27 cellular contexts compared by ENCODE assay signal in genomic region chr2:79833235-79833878, GRCh38.
DNase-seq lines count a peak whose midpoint lies in the region; ATAC-seq, FAIRE-seq and TF ChIP-seq lines count a peak whose summit lies in the region.
"Had no signal": no experiment of that assay in that cellular context is flagged by ENCODE, and none has a peak within 500 bp of the region (broad histone marks: within the 10 kb centered on the region; RNA-seq: fewer than 3 reads in every experiment).

No MANE protein-coding gene starts in this region.

- no peak overlapping the region; a peak in 1 of 7 replicates for H3K9ac ChIP-seq in H1 (replicated peaks in 1 of 4; ENCODE audit: extremely low read depth in 1 of 4, low read depth in 3 of 4, low read length in 3 of 4)
- H3K9ac ChIP-seq: GM23248 had no signal

- no peak overlapping the region for H4K91ac ChIP-seq in H1 (replicated peaks; ENCODE audit: insufficient read length, low read length)

- WGBS in H1 (ENCODE audit: extremely low coverage in 1 of 2, insufficient coverage in 1 of 2, insufficient read length in 1 of 2, insufficient replicate concordance in 2 of 2, low coverage in 1 of 2, low lambda C conversion rate in 2 of 2, missing lambda C conversion rate in 1 of 2), 2 experiments = 79% methylated on average over 1 of the region's 1 CpG; no CpG with 5 or more reads in 1 of the 2 experiments

- no peak overlapping the region for H4K8ac ChIP-seq in H1 (ENCODE audit: extremely low read depth, insufficient read depth, low read length)

- no peaks in the 10 kb centered on the region for H4K20me1 ChIP-seq in H1 (replicated peaks in 1 of 2; ENCODE audit: control insufficient read depth in 1 of 2, insufficient read depth in 2 of 2, low read length in 2 of 2)

- TF ChIP-seq POLR2A in H1 (IDR thresholded peaks at IDR 0.05; ENCODE audit: control extremely low read depth in 1 of 2, low read depth in 2 of 2, low read length in 2 of 2) = no peak

- H4K5ac ChIP-seq in H1 (ENCODE audit: insufficient read length, low read depth, low read length) = no peak overlapping the region

- H2AK5ac ChIP-seq in H1 (ENCODE audit: low read depth, low read length) = no peak overlapping the region

- no peak for TF ChIP-seq RAD21 in H1 (IDR thresholded peaks at IDR 0.05 in 1 of 2, conservative IDR thresholded peaks at IDR 0.05 in 1 of 2; ENCODE audit: low read depth in 2 of 2, low read length in 2 of 2)

- H3K56ac ChIP-seq in H1 (replicated peaks; ENCODE audit: insufficient read length, low read depth, low read length) = no peak overlapping the region

- no peak overlapping the region for H2BK15ac ChIP-seq in H1 (ENCODE audit: low read length)

- DNase-seq in LNCaP clone FGC (ENCODE audit: low read depth) (peak; percentile 67), H1 (ENCODE audit: low read depth in 1 of 2, low spot score in 2 of 2) (no peak), medulla oblongata (ENCODE audit: extremely low spot score) (peak; percentile 40), NCI-H1930 (lab: John Stamatoyannopoulos, UW) (no peak), SW480 (ENCODE audit: low spot score) (no peak)
- DNase-seq: activated CD4-positive, alpha-beta T cell treated with anti-CD3 and anti-CD28 coated beads, Interleukin-2, amount 10 ng/mL, durations not matched to agents 24 days and 14 days; activated gamma-delta T cell; activated naive CD8-positive, alpha-beta T cell treated with anti-CD3 and anti-CD28 coated beads, Interleukin-2, amount 50 U/mL, for 24 hours; activated T-cell treated with anti-CD3 and anti-CD28 coated beads, Interleukin-2, amount 50 U/mL, for 1 hour; CD4-positive, alpha-beta T cell; cerebellar nuclear complex; erythroblast; GM23248; left colon; mammary epithelial cell; MM.1S; NCI-H2081 treated with DMSO at 0.1 percent for 48 hours; PC-9; Right ventricle myocardium superior; stimulated activated CD4-positive, alpha-beta T cell treated with anti-CD3 and anti-CD28 coated beads, Interleukin-15, amount 100 ng/mL, for 24 hours; stimulated activated naive CD4-positive, alpha-beta T cell; uterus had no signal

- ATAC-seq in HG03095 (IDR thresholded peaks at IDR 0.05; ENCODE audit: unreplicated experiment) (no peak), HG02642 (IDR thresholded peaks at IDR 0.05; ENCODE audit: poor library complexity, unreplicated experiment) (no peak)
- ATAC-seq: activated naive CD8-positive, alpha-beta T cell treated with anti-CD3 and anti-CD28 coated beads, Interleukin-2, amount 50 U/mL, for 24 hours; K562; left colon had no signal

- H3K4ac ChIP-seq in H1 (replicated peaks; ENCODE audit: insufficient read length, low read depth, low read length) = no peak overlapping the region

- no peak overlapping the region for H2BK12ac ChIP-seq in H1 (ENCODE audit: low read depth, low read length)

- TF ChIP-seq EP300 in H1 (IDR thresholded peaks at IDR 0.05; ENCODE audit: borderline replicate concordance in 1 of 2, low read depth in 2 of 2, low read length in 2 of 2) = no peak

- H2AFZ ChIP-seq in H1 (ENCODE audit: low read length) = no peak overlapping the region
- H2AFZ ChIP-seq: GM23248, PC-9 had no signal

- POLR2A ChIA-PET in H1 (lab: Charles Lee; ENCODE audit: partially characterized antibody) = interaction anchor here (0.6 to 1.0 kb wide), 2 partner anchors 36 to 163 kb away, joined by 3 read pairs; no protein-coding TSS in a partner anchor

- TF ChIP-seq CTCF in LNCaP clone FGC (IDR thresholded peaks at IDR 0.05; ENCODE audit: control insufficient read depth, extremely low read depth, insufficient read depth) (no peak), H1 (IDR thresholded peaks at IDR 0.05; ENCODE audit: control extremely low read depth in 1 of 3, insufficient read depth in 1 of 3, low read depth in 1 of 3, low read length in 3 of 3) (no peak)

- H3K23ac ChIP-seq in H1 (ENCODE audit: insufficient read length) = no peak overlapping the region

- no peak overlapping the region for H2BK120ac ChIP-seq in H1 (replicated peaks; ENCODE audit: low read depth, low read length)

- H3K14ac ChIP-seq in H1 (ENCODE audit: insufficient read length) = no peak overlapping the region

- H3K27me3 ChIP-seq in H1 (replicated peaks in 1 of 4; ENCODE audit: control insufficient read depth in 3 of 4, extremely low read depth in 1 of 4, insufficient read depth in 3 of 4, low read length in 3 of 4) = no peaks in the 10 kb centered on the region
- H3K27me3 ChIP-seq: neutrophil, uterus had no signal

- H3K23me2 ChIP-seq in H1 (ENCODE audit: low read depth, low read length) = no peaks in the 10 kb centered on the region

- peak overlapping the region; percentile 27 to 35; a peak in 3 of 4 replicates for H3K4me2 ChIP-seq in H1 (ENCODE audit: insufficient read depth in 1 of 2, low read depth in 2 of 2, low read length in 2 of 2)
- H3K4me2 ChIP-seq: PC-9 had no signal

- H3K4me1 ChIP-seq in H1 (replicated peaks in 1 of 4; ENCODE audit: control insufficient read depth in 3 of 4, insufficient read depth in 4 of 4, low read length in 3 of 4) = peaks cover 0 to 21% (median 7%) of the 10 kb centered on the region in 4 experiments; a peak in 4 of 7 replicates
- H3K4me1 ChIP-seq: uterus had no signal

- H3K4me3 ChIP-seq in LNCaP clone FGC (ENCODE audit: low read depth, low read length) (no peak overlapping the region), H1 (ENCODE audit: extremely low read depth in 1 of 4, insufficient read depth in 2 of 4, low read depth in 3 of 4, low read length in 4 of 4) (no peak overlapping the region; a peak in 1 of 8 replicates)
- H3K4me3 ChIP-seq: GM23248, K562, PC-9, thoracic aorta, uterus had no signal

- CTCF ChIA-PET in H1 (lab: Charles Lee; ENCODE audit: partially characterized antibody) = no interaction called here

- H3K9me3 ChIP-seq in H1 (ENCODE audit: insufficient read depth in 2 of 2, low read depth in 1 of 2, low read length in 1 of 2) = no peaks in the 10 kb centered on the region
- H3K9me3 ChIP-seq: neutrophil, thoracic aorta, uterus had no signal

- H2BK20ac ChIP-seq in H1 (ENCODE audit: low read length) = peak overlapping the region; percentile 35; the same call in 1 of the 2 replicates

- no peak for FAIRE-seq in H1 (lab: Jason Lieb, UNC)
- FAIRE-seq: K562 had no signal

- 0 out of 2 replicates have a peak overlapping the region, but pooled peaks have one; percentile 1 for H2BK5ac ChIP-seq in H1 (ENCODE audit: low read depth, low read length)

- H3K79me1 ChIP-seq in H1 (ENCODE audit: low read depth, low read length) = no peaks in the 10 kb centered on the region

- H3K36me3 ChIP-seq in H1 (ENCODE audit: control insufficient read depth in 2 of 4, insufficient read depth in 4 of 4, low read length in 3 of 4) = no peaks in the 10 kb centered on the region
- H3K36me3 ChIP-seq: neutrophil, thoracic aorta, uterus had no signal

- no peak overlapping the region; the same call in 1 of the 2 replicates for H3K18ac ChIP-seq in H1 (ENCODE audit: extremely low read depth, low read length)

- H3K79me2 ChIP-seq in H1 (ENCODE audit: control insufficient read depth in 1 of 2, insufficient read depth in 2 of 2, low read length in 2 of 2) = no peaks in the 10 kb centered on the region

- peak overlapping the region; percentile 56; the same call in 1 of the 2 replicates for H3K27ac ChIP-seq in H1 (ENCODE audit: low read depth, low read length)
- H3K27ac ChIP-seq: GM23248, neutrophil, PC-9, thoracic aorta, uterus had no signal

TF ChIP-seq in H1, 55 proteins besides CTCF, POLR2A, EP300 and RAD21:
- no peak for TF ChIP-seq ATF3 (IDR thresholded peaks at IDR 0.05; ENCODE audit: insufficient read depth, low read depth, low read length)
- no peak for TF ChIP-seq CEBPB (IDR thresholded peaks at IDR 0.05; ENCODE audit: low read depth, low read length)
- TF ChIP-seq POU5F1 (IDR thresholded peaks at IDR 0.05; ENCODE audit: low read depth, low read length) = no peak
- TF ChIP-seq JUND (IDR thresholded peaks at IDR 0.05; ENCODE audit: low read length) = no peak
- no peak for TF ChIP-seq JUN (IDR thresholded peaks at IDR 0.05; ENCODE audit: low read depth, low read length)
- TF ChIP-seq CBX8 (IDR thresholded peaks at IDR 0.05; ENCODE audit: borderline replicate concordance, low read depth, low read length) = no peak

Comparison
In these comparisons a context has a peak if more than half of its experiments do, and no peak if none do; other contexts are left out.
1. DNase-seq: peak in LNCaP clone FGC (single experiment) and medulla oblongata (single experiment); none in H1 (0 of 2), NCI-H1930 (0 of 2) and SW480 (single experiment).